ENCODE assay signal across 14 cellular contexts in genomic region chr5:33582417-33582816, GRCh38.
DNase-seq lines count a peak whose midpoint lies in the region; ATAC-seq, FAIRE-seq and TF ChIP-seq lines count a peak whose summit lies in the region.
"Had no signal": no experiment of that assay in that cellular context is flagged by ENCODE, and none has a peak within 500 bp of the region (broad histone marks: within the 10 kb centered on the region; RNA-seq: fewer than 3 reads in every experiment).

No MANE protein-coding gene starts in this region.

- ATAC-seq in GM21423 (IDR thresholded peaks at IDR 0.05; ENCODE audit: unreplicated experiment), result no peak
- no peak for ATAC-seq in GM21737 (IDR thresholded peaks at IDR 0.05; ENCODE audit: unreplicated experiment)
- ATAC-seq: CD8-positive, alpha-beta T cell; GM12878 had no signal

- H3K56ac ChIP-seq in H1 (replicated peaks; ENCODE audit: insufficient read length, low read depth, low read length), result no peak overlapping the region

- H3K9me3 ChIP-seq in H1 (ENCODE audit: insufficient read depth in 2 of 2, low read depth in 1 of 2, low read length in 1 of 2) (no peaks in the 10 kb centered on the region), liver (ENCODE audit: control insufficient read depth in 4 of 4, low read length in 3 of 4) (no peaks in the 10 kb centered on the region)
- H3K9me3 ChIP-seq: HAP-1 had no signal

- no peak overlapping the region for H2BK12ac ChIP-seq in H1 (ENCODE audit: low read depth, low read length)

- H2AK5ac ChIP-seq in H1 (ENCODE audit: low read depth, low read length), result no peak overlapping the region

- H3K4me2 ChIP-seq in H1 (ENCODE audit: insufficient read depth in 1 of 2, low read depth in 2 of 2, low read length in 2 of 2), result no peak overlapping the region
- H3K4me2 ChIP-seq: BLaER1 treated with 17β-estradiol and CSF1 and Interleukin-3, amounts not matched to agents 10 nM and 100 nM; KMS-11 had no signal

- no peak for TF ChIP-seq EP300 in H1 (IDR thresholded peaks at IDR 0.05; ENCODE audit: borderline replicate concordance in 1 of 2, low read depth in 2 of 2, low read length in 2 of 2)

- no peaks in the 10 kb centered on the region for H3K79me1 ChIP-seq in H1 (ENCODE audit: low read depth, low read length)

- no peaks in the 10 kb centered on the region for H3K79me2 ChIP-seq in H1 (ENCODE audit: control insufficient read depth in 1 of 2, insufficient read depth in 2 of 2, low read length in 2 of 2)

- H3K9ac ChIP-seq in H1 (replicated peaks in 1 of 4; ENCODE audit: extremely low read depth in 1 of 4, low read depth in 3 of 4, low read length in 3 of 4) (no peak overlapping the region), liver (ENCODE audit: low read depth in 1 of 2, low read length in 2 of 2) (no peak overlapping the region)
- H3K9ac ChIP-seq: BLaER1 treated with 17β-estradiol and CSF1 and Interleukin-3, amounts not matched to agents 10 nM and 100 nM; KMS-11 had no signal

- H3K27me3 ChIP-seq in H1 (replicated peaks in 1 of 4; ENCODE audit: control insufficient read depth in 3 of 4, extremely low read depth in 1 of 4, insufficient read depth in 3 of 4, low read length in 3 of 4), result no peaks in the 10 kb centered on the region
- H3K27me3 ChIP-seq in liver (ENCODE audit: control insufficient read depth in 4 of 4, insufficient read depth in 4 of 4, low read length in 3 of 4), result no peaks in the 10 kb centered on the region
- H3K27me3 ChIP-seq: BLaER1 treated with 17β-estradiol and CSF1 and Interleukin-3, amounts not matched to agents 10 nM and 100 nM had no signal

- H4K8ac ChIP-seq in H1 (ENCODE audit: extremely low read depth, insufficient read depth, low read length), result no peak overlapping the region

- H2BK5ac ChIP-seq in H1 (ENCODE audit: low read depth, low read length), result no peak overlapping the region

- H2AFZ ChIP-seq in H1 (ENCODE audit: low read length), result no peak overlapping the region

- peaks cover 0 to under 1% of the 10 kb centered on the region in 2 experiments for H4K20me1 ChIP-seq in H1 (replicated peaks in 1 of 2; ENCODE audit: control insufficient read depth in 1 of 2, insufficient read depth in 2 of 2, low read length in 2 of 2)
- H4K20me1 ChIP-seq: BLaER1 treated with 17β-estradiol and CSF1 and Interleukin-3, amounts not matched to agents 10 nM and 100 nM had no signal

- DNase-seq in HuH-7.5 (ENCODE audit: low spot score) (peak; percentile 23), H1 (ENCODE audit: low read depth in 1 of 2, low spot score in 2 of 2) (no peak), HEK293T (ENCODE audit: extremely low spot score) (no peak)
- DNase-seq: Calu3; CD8-positive, alpha-beta T cell; DMS79 treated with DMSO at 0.1 percent for 48 hours; GF-D8 had no signal

- TF ChIP-seq CTCF in H1 (IDR thresholded peaks at IDR 0.05; ENCODE audit: control extremely low read depth in 1 of 3, insufficient read depth in 1 of 3, low read depth in 1 of 3, low read length in 3 of 3) (no peak), liver (IDR thresholded peaks at IDR 0.05; ENCODE audit: low read depth, low read length, missing input control) (no peak)

- no peak overlapping the region for H4K91ac ChIP-seq in H1 (replicated peaks; ENCODE audit: insufficient read length, low read length)

- H4K5ac ChIP-seq in H1 (ENCODE audit: insufficient read length, low read depth, low read length), result no peak overlapping the region

- no peak overlapping the region for H2BK20ac ChIP-seq in H1 (ENCODE audit: low read length)

- FAIRE-seq in H1 (lab: Jason Lieb, UNC), result no peak
- FAIRE-seq: GM12878 had no signal

- WGBS in H1 (ENCODE audit: extremely low coverage in 1 of 2, insufficient coverage in 1 of 2, insufficient read length in 1 of 2, insufficient replicate concordance in 2 of 2, low coverage in 1 of 2, low lambda C conversion rate in 2 of 2, missing lambda C conversion rate in 1 of 2), 2 experiments, result 88% methylated on average over 7 of the region's 7 CpGs; no CpG with 5 or more reads in 1 of the 2 experiments
- WGBS in liver, result 31% methylated on average over 7 of the region's 7 CpGs

- H3K4ac ChIP-seq in H1 (replicated peaks; ENCODE audit: insufficient read length, low read depth, low read length), result no peak overlapping the region

- TF ChIP-seq POLR2A in H1 (IDR thresholded peaks at IDR 0.05; ENCODE audit: control extremely low read depth in 1 of 2, low read depth in 2 of 2, low read length in 2 of 2), result no peak

- H3K23ac ChIP-seq in H1 (ENCODE audit: insufficient read length), result no peak overlapping the region

- CTCF ChIA-PET in H1 (lab: Charles Lee; ENCODE audit: partially characterized antibody) (interaction anchor here (0.7 to 1.2 kb wide), 6 partner anchors 66 to 388 kb away, joined by 3 to 4 read pairs (median 3); no protein-coding TSS in a partner anchor), HEK293T (lab: Yijun Ruan, JAX) (no interaction called here)

- H2BK120ac ChIP-seq in H1 (replicated peaks; ENCODE audit: low read depth, low read length), result no peak overlapping the region

- H3K4me3 ChIP-seq in H1 (ENCODE audit: extremely low read depth in 1 of 4, insufficient read depth in 2 of 4, low read depth in 3 of 4, low read length in 4 of 4) (no peak overlapping the region), liver (ENCODE audit: low read depth in 1 of 3, low read length in 3 of 3) (peak overlapping the region in 1 of 3 donors; percentile 37)
- H3K4me3 ChIP-seq: BLaER1 treated with 17β-estradiol and CSF1 and Interleukin-3, amounts not matched to agents 10 nM and 100 nM; GM12878; HAP-1 had no signal

- H3K14ac ChIP-seq in H1 (ENCODE audit: insufficient read length), result no peak overlapping the region

- H3K4me1 ChIP-seq in H1 (replicated peaks in 1 of 4; ENCODE audit: control insufficient read depth in 3 of 4, insufficient read depth in 4 of 4, low read length in 3 of 4) (peaks cover 0 to 2% (median 0%) of the 10 kb centered on the region in 4 experiments; a peak in 2 of 7 replicates), liver (ENCODE audit: control insufficient read depth in 4 of 4, insufficient read depth in 4 of 4, low read length in 3 of 4) (peaks cover 3 to 13% (median 9%) of the 10 kb centered on the region in 4 donors)
- H3K4me1 ChIP-seq: HAP-1 had no signal

- H2BK15ac ChIP-seq in H1 (ENCODE audit: low read length), result no peak overlapping the region

- H3K27ac ChIP-seq in H1 (ENCODE audit: low read depth, low read length) (no peak overlapping the region), liver (ENCODE audit: low read depth in 1 of 2, low read length in 2 of 2) (no peak overlapping the region)
- H3K27ac ChIP-seq: BLaER1 treated with 17β-estradiol and CSF1 and Interleukin-3, amounts not matched to agents 10 nM and 100 nM; KMS-11 had no signal

- H3K36me3 ChIP-seq in H1 (ENCODE audit: control insufficient read depth in 2 of 4, insufficient read depth in 4 of 4, low read length in 3 of 4) (no peaks in the 10 kb centered on the region), liver (ENCODE audit: control insufficient read depth in 4 of 4, insufficient read depth in 3 of 4, low read depth in 1 of 4, low read length in 3 of 4) (no peaks in the 10 kb centered on the region)
- H3K36me3 ChIP-seq: BLaER1 treated with 17β-estradiol and CSF1 and Interleukin-3, amounts not matched to agents 10 nM and 100 nM; HAP-1 had no signal

- no peaks in the 10 kb centered on the region for H3K23me2 ChIP-seq in H1 (ENCODE audit: low read depth, low read length)

- POLR2A ChIA-PET in H1 (lab: Charles Lee; ENCODE audit: partially characterized antibody), result interaction anchor here (1.9 kb wide), 1 partner anchor 137 kb away, joined by 4 read pairs; no protein-coding TSS in a partner anchor
- POLR2A ChIA-PET in HEK293T (lab: Yijun Ruan, JAX), result no interaction called here

- no peak overlapping the region for H3K18ac ChIP-seq in H1 (ENCODE audit: extremely low read depth, low read length)

- TF ChIP-seq RAD21 in H1 (IDR thresholded peaks at IDR 0.05 in 1 of 2, conservative IDR thresholded peaks at IDR 0.05 in 1 of 2; ENCODE audit: low read depth in 2 of 2, low read length in 2 of 2) (no peak), liver (IDR thresholded peaks at IDR 0.05) (peak; percentile 26 to 51)

TF ChIP-seq in H1, 55 proteins besides CTCF, POLR2A, EP300 and RAD21:
- TF ChIP-seq TBP (IDR thresholded peaks at IDR 0.05; ENCODE audit: low read depth, low read length) (no peak), TEAD4 (IDR thresholded peaks at IDR 0.05; ENCODE audit: low read depth, low read length) (0 out of 2 replicates have a peak, but pooled peaks have one; percentile 16), KDM1A (IDR thresholded peaks at IDR 0.05; ENCODE audit: borderline replicate concordance, low read length) (no peak), SRF (IDR thresholded peaks at IDR 0.05; ENCODE audit: low read depth, low read length) (no peak)

TF ChIP-seq in liver, 16 proteins besides CTCF, POLR2A, EP300 and RAD21 (continues in another document):
- TF ChIP-seq YY1 (IDR thresholded peaks at IDR 0.05) (no peak), ZBTB33 (IDR thresholded peaks at IDR 0.05) (no peak)

TF ChIP-seq in HEK293T, 16 proteins besides CTCF, POLR2A, EP300 and RAD21:
- no peak for TF ChIP-seq ZNF384 (IDR thresholded peaks at IDR 0.05)
- no peak for TF ChIP-seq BHLHE40 (IDR thresholded peaks at IDR 0.05; ENCODE audit: borderline replicate concordance)
- no peak for TF ChIP-seq FOXK2 (IDR thresholded peaks at IDR 0.05)
- no peak for TF ChIP-seq FOXA1 (IDR thresholded peaks at IDR 0.05)
- TF ChIP-seq LEF1 (IDR thresholded peaks at IDR 0.05; ENCODE audit: borderline replicate concordance), result no peak
- TF ChIP-seq SUZ12 (IDR thresholded peaks at IDR 0.05), result no peak
- TF ChIP-seq TARDBP (IDR thresholded peaks at IDR 0.05), result no peak
- no peak for TF ChIP-seq L3MBTL2 (conservative IDR thresholded peaks at IDR 0.05)
- TF ChIP-seq ARNT (IDR thresholded peaks at IDR 0.05), result no peak
- no peak for TF ChIP-seq SP1 (IDR thresholded peaks at IDR 0.05)
- no peak for TF ChIP-seq NFRKB (IDR thresholded peaks at IDR 0.05)
- TF ChIP-seq ELF4 (IDR thresholded peaks at IDR 0.05), result no peak
- no peak for TF ChIP-seq CTBP1 (IDR thresholded peaks at IDR 0.05; ENCODE audit: borderline replicate concordance)
- TF ChIP-seq PKNOX1 (IDR thresholded peaks at IDR 0.05), result no peak
- no peak for TF ChIP-seq HDGF (IDR thresholded peaks at IDR 0.05; ENCODE audit: borderline replicate concordance)
- no peak for TF ChIP-seq FOXM1 (IDR thresholded peaks at IDR 0.05; ENCODE audit: borderline replicate concordance)
TF ChIP-seq in HEK293T: peak in this region for 0.
